1 cellular context compared by ENCODE assay signal in the genomic region with DNA sequence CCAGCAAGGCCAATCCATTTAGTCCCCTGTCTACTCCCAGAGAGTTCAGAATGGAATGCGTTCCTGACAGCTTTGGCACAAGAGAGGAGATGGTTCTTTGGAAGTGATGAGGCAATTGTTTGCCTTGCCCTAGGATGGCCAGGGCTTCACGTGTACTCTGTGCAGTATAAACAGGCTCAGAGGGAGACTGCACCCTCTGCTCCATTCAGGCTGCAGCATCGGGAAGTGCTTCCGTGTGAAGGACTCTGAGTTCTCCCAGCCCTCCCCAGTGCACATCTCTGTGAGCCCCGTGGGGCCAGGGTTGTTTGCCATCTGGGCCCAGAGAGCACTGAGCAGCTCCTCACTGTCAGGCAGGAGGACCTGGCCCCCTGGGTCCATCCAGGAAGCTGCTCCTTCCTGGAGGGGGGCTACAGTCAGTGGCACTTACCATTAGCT.
TF ChIP-seq lines count a peak whose summit lies in the region.

No MANE protein-coding gene starts in this region.

TF ChIP-seq in HepG2, 621 proteins besides CTCF, POLR2A, EP300 and RAD21 (continued from another document):
- TF ChIP-seq PRPF4 (IDR thresholded peaks at IDR 0.05; ENCODE audit: low read depth, low read length, poor library complexity, severe bottlenecking) (no peak), ZNF773 (CRISPR knock-in tag; IDR thresholded peaks at IDR 0.05; ENCODE audit: borderline replicate concordance) (no peak), TEAD3 (CRISPR knock-in tag; optimal IDR thresholded peaks at IDR 0.05; ENCODE audit: borderline replicate concordance) (peak; percentile 95), THAP11 (CRISPR knock-in tag; IDR thresholded peaks at IDR 0.05) (peak; percentile 73), ZNF777 (CRISPR knock-in tag; IDR thresholded peaks at IDR 0.05) (no peak), NFYC (CRISPR knock-in tag; IDR thresholded peaks at IDR 0.05) (no peak), MATR3 (CRISPR knock-in tag; IDR thresholded peaks at IDR 0.05) (no peak), FOXM1 (CRISPR knock-in tag; IDR thresholded peaks at IDR 0.05) (no peak), NBN (conservative IDR thresholded peaks at IDR 0.05) (no peak), SOX6 (IDR thresholded peaks at IDR 0.05) (no peak), SOX6 (CRISPR knock-in tag; IDR thresholded peaks at IDR 0.05) (peak; percentile 94), ZFP36L2 (CRISPR knock-in tag; IDR thresholded peaks at IDR 0.05) (no peak), ERF (CRISPR knock-in tag; IDR thresholded peaks at IDR 0.05) (peak; percentile 84), RXRA (CRISPR knock-in tag; IDR thresholded peaks at IDR 0.05) (peak; percentile 81), NR2C2 (CRISPR knock-in tag; IDR thresholded peaks at IDR 0.05; ENCODE audit: borderline replicate concordance) (peak; percentile 95), SIN3A (IDR thresholded peaks at IDR 0.05; ENCODE audit: borderline replicate concordance, low read depth, low read length) (no peak), NCOA2 (CRISPR knock-in tag; IDR thresholded peaks at IDR 0.05) (peak; percentile 87), ELF3 (CRISPR knock-in tag; IDR thresholded peaks at IDR 0.05) (peak; percentile 92), MYC (CRISPR knock-in tag; IDR thresholded peaks at IDR 0.05; ENCODE audit: borderline replicate concordance) (peak; percentile 77), ZBTB7A (CRISPR knock-in tag; IDR thresholded peaks at IDR 0.05) (peak; percentile 47; the same call in 1 of the 2 replicates), ZNF557 (CRISPR knock-in tag; IDR thresholded peaks at IDR 0.05) (peak; percentile 76; the same call in 1 of the 2 replicates), CCDC6 (CRISPR knock-in tag; IDR thresholded peaks at IDR 0.05) (no peak)
- TF ChIP-seq, protein P1, sequence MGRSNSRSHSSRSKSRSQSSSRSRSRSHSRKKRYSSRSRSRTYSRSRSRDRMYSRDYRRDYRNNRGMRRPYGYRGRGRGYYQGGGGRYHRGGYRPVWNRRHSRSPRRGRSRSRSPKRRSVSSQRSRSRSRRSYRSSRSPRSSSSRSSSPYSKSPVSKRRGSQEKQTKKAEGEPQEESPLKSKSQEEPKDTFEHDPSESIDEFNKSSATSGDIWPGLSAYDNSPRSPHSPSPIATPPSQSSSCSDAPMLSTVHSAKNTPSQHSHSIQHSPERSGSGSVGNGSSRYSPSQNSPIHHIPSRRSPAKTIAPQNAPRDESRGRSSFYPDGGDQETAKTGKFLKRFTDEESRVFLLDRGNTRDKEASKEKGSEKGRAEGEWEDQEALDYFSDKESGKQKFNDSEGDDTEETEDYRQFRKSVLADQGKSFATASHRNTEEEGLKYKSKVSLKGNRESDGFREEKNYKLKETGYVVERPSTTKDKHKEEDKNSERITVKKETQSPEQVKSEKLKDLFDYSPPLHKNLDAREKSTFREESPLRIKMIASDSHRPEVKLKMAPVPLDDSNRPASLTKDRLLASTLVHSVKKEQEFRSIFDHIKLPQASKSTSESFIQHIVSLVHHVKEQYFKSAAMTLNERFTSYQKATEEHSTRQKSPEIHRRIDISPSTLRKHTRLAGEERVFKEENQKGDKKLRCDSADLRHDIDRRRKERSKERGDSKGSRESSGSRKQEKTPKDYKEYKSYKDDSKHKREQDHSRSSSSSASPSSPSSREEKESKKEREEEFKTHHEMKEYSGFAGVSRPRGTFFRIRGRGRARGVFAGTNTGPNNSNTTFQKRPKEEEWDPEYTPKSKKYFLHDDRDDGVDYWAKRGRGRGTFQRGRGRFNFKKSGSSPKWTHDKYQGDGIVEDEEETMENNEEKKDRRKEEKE (IDR thresholded peaks at IDR 0.05): no peak
- TF ChIP-seq, protein P2, sequence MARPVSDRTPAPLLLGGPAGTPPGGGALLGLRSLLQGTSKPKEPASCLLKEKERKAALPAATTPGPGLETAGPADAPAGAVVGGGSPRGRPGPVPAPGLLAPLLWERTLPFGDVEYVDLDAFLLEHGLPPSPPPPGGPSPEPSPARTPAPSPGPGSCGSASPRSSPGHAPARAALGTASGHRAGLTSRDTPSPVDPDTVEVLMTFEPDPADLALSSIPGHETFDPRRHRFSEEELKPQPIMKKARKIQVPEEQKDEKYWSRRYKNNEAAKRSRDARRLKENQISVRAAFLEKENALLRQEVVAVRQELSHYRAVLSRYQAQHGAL (CRISPR knock-in tag; IDR thresholded peaks at IDR 0.05; ENCODE audit: not compliant biosample characterization): no peak
- TF ChIP-seq, protein P3, sequence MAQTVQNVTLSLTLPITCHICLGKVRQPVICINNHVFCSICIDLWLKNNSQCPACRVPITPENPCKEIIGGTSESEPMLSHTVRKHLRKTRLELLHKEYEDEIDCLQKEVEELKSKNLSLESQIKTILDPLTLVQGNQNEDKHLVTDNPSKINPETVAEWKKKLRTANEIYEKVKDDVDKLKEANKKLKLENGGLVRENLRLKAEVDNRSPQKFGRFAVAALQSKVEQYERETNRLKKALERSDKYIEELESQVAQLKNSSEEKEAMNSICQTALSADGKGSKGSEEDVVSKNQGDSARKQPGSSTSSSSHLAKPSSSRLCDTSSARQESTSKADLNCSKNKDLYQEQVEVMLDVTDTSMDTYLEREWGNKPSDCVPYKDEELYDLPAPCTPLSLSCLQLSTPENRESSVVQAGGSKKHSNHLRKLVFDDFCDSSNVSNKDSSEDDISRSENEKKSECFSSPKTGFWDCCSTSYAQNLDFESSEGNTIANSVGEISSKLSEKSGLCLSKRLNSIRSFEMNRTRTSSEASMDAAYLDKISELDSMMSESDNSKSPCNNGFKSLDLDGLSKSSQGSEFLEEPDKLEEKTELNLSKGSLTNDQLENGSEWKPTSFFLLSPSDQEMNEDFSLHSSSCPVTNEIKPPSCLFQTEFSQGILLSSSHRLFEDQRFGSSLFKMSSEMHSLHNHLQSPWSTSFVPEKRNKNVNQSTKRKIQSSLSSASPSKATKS (CRISPR knock-in tag; IDR thresholded peaks at IDR 0.05): no peak
- TF ChIP-seq, protein P4, sequence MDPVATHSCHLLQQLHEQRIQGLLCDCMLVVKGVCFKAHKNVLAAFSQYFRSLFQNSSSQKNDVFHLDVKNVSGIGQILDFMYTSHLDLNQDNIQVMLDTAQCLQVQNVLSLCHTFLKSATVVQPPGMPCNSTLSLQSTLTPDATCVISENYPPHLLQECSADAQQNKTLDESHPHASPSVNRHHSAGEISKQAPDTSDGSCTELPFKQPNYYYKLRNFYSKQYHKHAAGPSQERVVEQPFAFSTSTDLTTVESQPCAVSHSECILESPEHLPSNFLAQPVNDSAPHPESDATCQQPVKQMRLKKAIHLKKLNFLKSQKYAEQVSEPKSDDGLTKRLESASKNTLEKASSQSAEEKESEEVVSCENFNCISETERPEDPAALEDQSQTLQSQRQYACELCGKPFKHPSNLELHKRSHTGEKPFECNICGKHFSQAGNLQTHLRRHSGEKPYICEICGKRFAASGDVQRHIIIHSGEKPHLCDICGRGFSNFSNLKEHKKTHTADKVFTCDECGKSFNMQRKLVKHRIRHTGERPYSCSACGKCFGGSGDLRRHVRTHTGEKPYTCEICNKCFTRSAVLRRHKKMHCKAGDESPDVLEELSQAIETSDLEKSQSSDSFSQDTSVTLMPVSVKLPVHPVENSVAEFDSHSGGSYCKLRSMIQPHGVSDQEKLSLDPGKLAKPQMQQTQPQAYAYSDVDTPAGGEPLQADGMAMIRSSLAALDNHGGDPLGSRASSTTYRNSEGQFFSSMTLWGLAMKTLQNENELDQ (CRISPR knock-in tag; IDR thresholded peaks at IDR 0.05; ENCODE audit: borderline replicate concordance): no peak
- TF ChIP-seq, protein P5, sequence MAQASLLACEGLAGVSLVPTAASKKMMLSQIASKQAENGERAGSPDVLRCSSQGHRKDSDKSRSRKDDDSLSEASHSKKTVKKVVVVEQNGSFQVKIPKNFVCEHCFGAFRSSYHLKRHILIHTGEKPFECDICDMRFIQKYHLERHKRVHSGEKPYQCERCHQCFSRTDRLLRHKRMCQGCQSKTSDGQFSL (CRISPR knock-in tag; IDR thresholded peaks at IDR 0.05): no peak
